15 cellular contexts compared by ENCODE assay signal in the genomic region with DNA sequence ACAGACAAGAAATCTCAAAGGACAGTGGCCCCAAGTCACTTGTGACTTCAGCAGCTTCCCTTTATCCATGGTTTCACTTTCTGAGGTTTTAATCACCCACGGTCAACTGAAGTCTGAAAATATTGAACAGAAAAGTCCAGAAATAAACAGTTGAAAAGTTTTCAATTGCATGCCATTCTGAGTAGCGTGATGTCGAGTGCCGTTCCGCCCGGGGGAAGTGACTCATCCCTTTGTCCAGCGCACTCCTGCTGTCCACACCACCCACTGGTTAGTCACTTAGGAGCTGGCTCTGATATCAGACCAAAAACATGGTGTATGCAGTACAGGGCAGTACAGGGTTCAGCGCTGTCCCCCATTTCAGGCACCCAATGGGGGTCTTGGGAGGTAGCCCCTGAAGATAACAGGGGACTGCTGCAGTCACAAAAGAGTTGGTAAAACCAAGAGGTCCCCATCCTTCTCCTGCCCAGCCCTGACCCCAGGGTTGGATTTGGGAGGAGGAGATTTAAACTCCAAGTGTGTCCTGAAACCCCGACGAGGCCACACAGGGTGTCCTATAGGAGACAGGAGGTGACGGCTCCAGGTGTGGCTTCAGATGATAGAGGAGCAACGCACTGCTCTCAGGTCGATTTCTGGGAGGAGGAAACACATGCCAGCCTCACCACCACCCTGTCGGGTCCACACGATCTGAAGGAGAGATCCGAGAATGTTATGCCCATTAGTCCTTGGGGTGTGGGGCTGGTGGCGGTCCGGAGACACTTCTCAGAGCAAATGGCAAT.
A peak's percentile ranks its signal among the peaks of the same experiment; 100 is the strongest.
DNase-seq lines count a peak whose midpoint lies in the region; ATAC-seq and TF ChIP-seq lines count a peak whose summit lies in the region.
"Had no signal": no experiment of that assay in that cellular context is flagged by ENCODE, and none has a peak within 500 bp of the region (broad histone marks: within the 10 kb centered on the region; RNA-seq: fewer than 3 reads in every experiment).

No MANE protein-coding gene starts in this region.

- H3K4me2 ChIP-seq in PC-3 (ENCODE audit: low read length), result peak overlapping the region; percentile 57

- peak overlapping the region; percentile 16 for H3K27ac Mint-ChIP-seq in progenitor cell of endocrine pancreas
- no peak overlapping the region for H3K27ac Mint-ChIP-seq in CD8-positive, alpha-beta memory T cell
- H3K27ac Mint-ChIP-seq: brain; stimulated activated naive CD8-positive, alpha-beta T cell treated with anti-CD3 and anti-CD28 coated beads, Interleukin-15, amount 100 ng/mL, for 72 hours; T-cell had no signal

- peaks cover 30% of the 10 kb centered on the region for H3K36me3 Mint-ChIP-seq in progenitor cell of endocrine pancreas (ENCODE audit: insufficient read depth)
- peaks cover 0 to 4% (median 0%) of the 10 kb centered on the region in 3 donors for H3K36me3 Mint-ChIP-seq in CD8-positive, alpha-beta memory T cell
- H3K36me3 Mint-ChIP-seq: T-cell had no signal

- intact Hi-C loops in PC-3 (cut with micrococcal nuclease) (no loop called here), left cardiac atrium (cut with DNase I) (no loop called here), Right ventricle myocardium inferior (cut with DNase I) (no loop called here)

- H3K4me3 ChIP-seq in PC-3 (ENCODE audit: low read length), result 0 out of 2 replicates have a peak overlapping the region, but pooled peaks have one; percentile 3
- H3K4me3 ChIP-seq in CD8-positive, alpha-beta memory T cell (ENCODE audit: low read length), result no peak overlapping the region

- TF ChIP-seq CTCF in PC-3 (conservative IDR thresholded peaks at IDR 0.05; ENCODE audit: low read depth, low read length) (no peak), progenitor cell of endocrine pancreas (IDR thresholded peaks at IDR 0.05; ENCODE audit: unreplicated experiment) (no peak)

- H3K36me3 ChIP-seq in PC-3 (ENCODE audit: low read depth, low read length), result peaks cover 13% of the 10 kb centered on the region; the same call in 1 of the 2 replicates
- H3K36me3 ChIP-seq in CD8-positive, alpha-beta memory T cell (ENCODE audit: insufficient read depth, low read length), result no peaks in the 10 kb centered on the region

- 0 out of 2 replicates have a peak, but pooled peaks cover 5% of the 10 kb centered on the region for H3K9me2 ChIP-seq in PC-3 (replicated peaks; ENCODE audit: low read length)

- H3K9me3 ChIP-seq in PC-3 (ENCODE audit: low read length), result no peaks in the 10 kb centered on the region
- no peaks in the 10 kb centered on the region for H3K9me3 ChIP-seq in CD8-positive, alpha-beta memory T cell (ENCODE audit: low read length)

- H3K79me2 ChIP-seq in PC-3 (ENCODE audit: low read length), result peaks cover 10% of the 10 kb centered on the region

- CTCF ChIA-PET in PC-3 (lab: Charles Lee), result no interaction called here
- CTCF ChIA-PET in CD8-positive, alpha-beta memory T cell (lab: Charles Lee), result no interaction called here

- H3K4me1 Mint-ChIP-seq in progenitor cell of endocrine pancreas (ENCODE audit: low read depth), result no peaks in the 10 kb centered on the region
- no peaks in the 10 kb centered on the region for H3K4me1 Mint-ChIP-seq in CD8-positive, alpha-beta memory T cell
- H3K4me1 Mint-ChIP-seq: naive B cell; stimulated activated naive CD8-positive, alpha-beta T cell treated with anti-CD3 and anti-CD28 coated beads, Interleukin-15, amount 100 ng/mL, for 72 hours; T-cell had no signal

- peak; percentile 83 for DNase-seq in ELR (ENCODE audit: low read depth)
- DNase-seq in PC-3, result peak; percentile 95
- DNase-seq in epidermal melanocyte (ENCODE audit: insufficient read length, low spot score), result peak; percentile 65
- no peak for DNase-seq in progenitor cell of endocrine pancreas (ENCODE audit: low spot score, unreplicated experiment)
- DNase-seq in left cardiac atrium, result no peak
- DNase-seq in CD8-positive, alpha-beta memory T cell, result no peak
- DNase-seq in Right ventricle myocardium inferior (ENCODE audit: missing footprints), result no peak
- DNase-seq: hippocampal formation; naive B cell; NCI-H510A treated with DMSO at 0.1 percent for 48 hours; stimulated activated CD4-positive, alpha-beta T cell treated with anti-CD3 and anti-CD28 coated beads, Interleukin-15, amount 100 ng/mL, for 24 hours; stimulated activated naive CD8-positive, alpha-beta T cell treated with anti-CD3 and anti-CD28 coated beads, Interleukin-15, amount 100 ng/mL, for 72 hours; T-cell had no signal

- no peak overlapping the region for H3K4me3 Mint-ChIP-seq in progenitor cell of endocrine pancreas (ENCODE audit: low read depth)
- no peak overlapping the region for H3K4me3 Mint-ChIP-seq in CD8-positive, alpha-beta memory T cell
- H3K4me3 Mint-ChIP-seq: brain; naive B cell; stimulated activated naive CD8-positive, alpha-beta T cell treated with anti-CD3 and anti-CD28 coated beads, Interleukin-15, amount 100 ng/mL, for 72 hours; T-cell had no signal

- no peaks in the 10 kb centered on the region for H3F3A ChIP-seq in PC-3 (ENCODE audit: low read length, unreplicated experiment)

- no peaks in the 10 kb centered on the region for H3K27me3 Mint-ChIP-seq in progenitor cell of endocrine pancreas
- H3K27me3 Mint-ChIP-seq in CD8-positive, alpha-beta memory T cell, result peaks cover 0 to 2% of the 10 kb centered on the region in 2 donors
- H3K27me3 Mint-ChIP-seq: brain; naive B cell; stimulated activated naive CD8-positive, alpha-beta T cell treated with anti-CD3 and anti-CD28 coated beads, Interleukin-15, amount 100 ng/mL, for 72 hours; T-cell had no signal

- ATAC-seq in PC-3, result peak; percentile 100
- ATAC-seq in left cardiac atrium, result no peak
- no peak for ATAC-seq in GM21786 (IDR thresholded peaks at IDR 0.05; ENCODE audit: unreplicated experiment)
- no peak for ATAC-seq in Right ventricle myocardium inferior
- ATAC-seq: stimulated activated naive CD8-positive, alpha-beta T cell treated with anti-CD3 and anti-CD28 coated beads, Interleukin-15, amount 100 ng/mL, for 72 hours; T-cell had no signal

- peak overlapping the region; percentile 38 for H2AFZ ChIP-seq in PC-3 (ENCODE audit: low read length)

- no TSS peak for BruUV-seq in PC-3 (replicated peaks; lab: Mats Ljungman, UMichigan)

- no peaks in the 10 kb centered on the region for H4K20me1 ChIP-seq in PC-3 (ENCODE audit: low read length)

- H3K27ac ChIP-seq in PC-3 (ENCODE audit: low read length), result peak overlapping the region; percentile 85
- no peak overlapping the region for H3K27ac ChIP-seq in CD8-positive, alpha-beta memory T cell (ENCODE audit: low read depth, low read length)

- no peaks in the 10 kb centered on the region for H3K27me3 ChIP-seq in PC-3 (ENCODE audit: low read length)
- no peaks in the 10 kb centered on the region for H3K27me3 ChIP-seq in CD8-positive, alpha-beta memory T cell (ENCODE audit: insufficient read depth, low read length, poor library complexity, severe bottlenecking)

- peaks cover 16% of the 10 kb centered on the region for H3K4me1 ChIP-seq in PC-3 (ENCODE audit: insufficient read depth, low read length)
- H3K4me1 ChIP-seq in CD8-positive, alpha-beta memory T cell (ENCODE audit: insufficient read depth, low read length), result no peaks in the 10 kb centered on the region

- POLR2A ChIA-PET in PC-3 (lab: Charles Lee; ENCODE audit: unreplicated experiment), result interaction anchor here (0.5 kb wide), 1 partner anchor 648 kb away, joined by 6 read pairs; no protein-coding TSS in a partner anchor
- POLR2A ChIA-PET in CD8-positive, alpha-beta memory T cell (lab: Charles Lee), result no interaction called here

- H3K9me3 Mint-ChIP-seq in progenitor cell of endocrine pancreas (ENCODE audit: low read depth), result peaks cover 18% of the 10 kb centered on the region
- H3K9me3 Mint-ChIP-seq in CD8-positive, alpha-beta memory T cell, result peaks cover 4 to 16% (median 10%) of the 10 kb centered on the region in 5 donors

- H3K9ac ChIP-seq in PC-3 (ENCODE audit: low read length), result peak overlapping the region; percentile 51

Comparison
In these comparisons a context has a peak if more than half of its experiments do, and no peak if none do; other contexts are left out.
1. DNase-seq: peak in ELR (single experiment), PC-3 (single experiment) and epidermal melanocyte (single experiment); none in progenitor cell of endocrine pancreas (single experiment), left cardiac atrium (single experiment), CD8-positive, alpha-beta memory T cell (0 of 5) and Right ventricle myocardium inferior (single experiment).